ENCODE assay signal across 2 cellular contexts in genomic region chr2:111933900-111934299, GRCh38. TPM values are rescaled to one million over a fixed set of nuclear protein-coding genes. Genes with fewer than 3 reads are reported as not detected.
"Had no signal": no experiment of that assay in that cellular context is flagged by ENCODE, and none has a peak within 500 bp of the region (broad histone marks: within the 10 kb centered on the region; RNA-seq: fewer than 3 reads in every experiment).

No MANE protein-coding gene starts in this region.

RNA-seq across cellular contexts. Expression of gene MERTK, which starts 35.5 kb away (rescaled TPM):
- total RNA-seq: RPMI7951, SJSA1 had no signal
